11 cellular contexts compared by ENCODE assay signal in genomic region chr15:45589296-45589695, GRCh38. TPM values are rescaled to one million over a fixed set of nuclear protein-coding genes. Genes with fewer than 3 reads are reported as not detected.
DNase-seq lines count a peak whose midpoint lies in the region; ATAC-seq lines count a peak whose summit lies in the region.
"Had no signal": no experiment of that assay in that cellular context is flagged by ENCODE, and none has a peak within 500 bp of the region (broad histone marks: within the 10 kb centered on the region; RNA-seq: fewer than 3 reads in every experiment).

No MANE protein-coding gene starts in this region.

- H3K27me3 Mint-ChIP-seq in activated T-cell treated with anti-CD3 and anti-CD28 coated beads, Interleukin-2, amount 50 U/mL, for 24 hours, result no peaks in the 10 kb centered on the region
- H3K27me3 Mint-ChIP-seq in activated T-helper 17 cell treated with anti-CD3 and anti-CD28 coated beads, Interleukin-2, amount 50 U/mL, for 72 hours, result no peaks in the 10 kb centered on the region
- H3K27me3 Mint-ChIP-seq in stimulated activated naive CD8-positive, alpha-beta T cell treated with anti-CD3 and anti-CD28 coated beads, Interleukin-15, amount 100 ng/mL, for 72 hours, result no peaks in the 10 kb centered on the region

- H3K36me3 Mint-ChIP-seq in activated T-cell treated with anti-CD3 and anti-CD28 coated beads, Interleukin-2, amount 50 U/mL, for 24 hours (ENCODE audit: low read depth), result peaks cover 46% of the 10 kb centered on the region
- H3K36me3 Mint-ChIP-seq in activated T-helper 17 cell treated with anti-CD3 and anti-CD28 coated beads, Interleukin-2, amount 50 U/mL, for 72 hours (ENCODE audit: low read depth), result peaks cover 48% of the 10 kb centered on the region

- ATAC-seq in activated T-helper 17 cell treated with anti-CD3 and anti-CD28 coated beads, Interleukin-2, amount 50 U/mL, for 72 hours (replicated peaks), result no peak
- ATAC-seq in stimulated activated naive CD8-positive, alpha-beta T cell treated with anti-CD3 and anti-CD28 coated beads, Interleukin-15, amount 100 ng/mL, for 72 hours, result no peak
- ATAC-seq in GM21576 (IDR thresholded peaks at IDR 0.05; ENCODE audit: unreplicated experiment), result no peak

- peak overlapping the region; percentile 97 for H3K4me3 Mint-ChIP-seq in activated T-cell treated with anti-CD3 and anti-CD28 coated beads, Interleukin-2, amount 50 U/mL, for 24 hours
- peak overlapping the region; percentile 84 for H3K4me3 Mint-ChIP-seq in activated T-helper 17 cell treated with anti-CD3 and anti-CD28 coated beads, Interleukin-2, amount 50 U/mL, for 72 hours
- peak overlapping the region; percentile 93 to 96 for H3K4me3 Mint-ChIP-seq in stimulated activated naive CD8-positive, alpha-beta T cell treated with anti-CD3 and anti-CD28 coated beads, Interleukin-15, amount 100 ng/mL, for 72 hours

- no peak for DNase-seq in activated T-cell treated with anti-CD3 and anti-CD28 coated beads, Interleukin-2, amount 50 U/mL, for 24 hours
- DNase-seq in activated T-cell treated with anti-CD3 and anti-CD28 coated beads, Interleukin-2, amount 50 U/mL, for 1 hour, result no peak
- DNase-seq in hepatic stellate cell (ENCODE audit: low spot score) (peak; percentile 15), superior temporal gyrus (ENCODE audit: extremely low spot score) (no peak), NCI-H446 (lab: John Stamatoyannopoulos, UW) (no peak)
- no peak for DNase-seq in stimulated activated naive CD8-positive, alpha-beta T cell treated with anti-CD3 and anti-CD28 coated beads, Interleukin-15, amount 100 ng/mL, for 72 hours
- DNase-seq: central memory CD4-positive, alpha-beta T cell; hypothalamus; NCI-H187 had no signal

- peak overlapping the region; percentile 100 for H3K27ac Mint-ChIP-seq in activated T-cell treated with anti-CD3 and anti-CD28 coated beads, Interleukin-2, amount 50 U/mL, for 24 hours
- no peak overlapping the region for H3K27ac Mint-ChIP-seq in activated T-helper 17 cell treated with anti-CD3 and anti-CD28 coated beads, Interleukin-2, amount 50 U/mL, for 72 hours
- no peak overlapping the region for H3K27ac Mint-ChIP-seq in stimulated activated naive CD8-positive, alpha-beta T cell treated with anti-CD3 and anti-CD28 coated beads, Interleukin-15, amount 100 ng/mL, for 72 hours

- no peaks in the 10 kb centered on the region for H3K9me3 Mint-ChIP-seq in activated T-cell treated with anti-CD3 and anti-CD28 coated beads, Interleukin-2, amount 50 U/mL, for 24 hours
- H3K9me3 Mint-ChIP-seq in activated T-helper 17 cell treated with anti-CD3 and anti-CD28 coated beads, Interleukin-2, amount 50 U/mL, for 72 hours, result no peaks in the 10 kb centered on the region
- H3K9me3 Mint-ChIP-seq in stimulated activated naive CD8-positive, alpha-beta T cell treated with anti-CD3 and anti-CD28 coated beads, Interleukin-15, amount 100 ng/mL, for 72 hours, result no peaks in the 10 kb centered on the region

- H3K4me1 Mint-ChIP-seq in activated T-cell treated with anti-CD3 and anti-CD28 coated beads, Interleukin-2, amount 50 U/mL, for 24 hours (ENCODE audit: low read depth), result peaks cover 57% of the 10 kb centered on the region
- H3K4me1 Mint-ChIP-seq in activated T-helper 17 cell treated with anti-CD3 and anti-CD28 coated beads, Interleukin-2, amount 50 U/mL, for 72 hours, result peaks cover 15% of the 10 kb centered on the region
- H3K4me1 Mint-ChIP-seq in stimulated activated naive CD8-positive, alpha-beta T cell treated with anti-CD3 and anti-CD28 coated beads, Interleukin-15, amount 100 ng/mL, for 72 hours, result peaks cover 33% of the 10 kb centered on the region

RNA-seq across cellular contexts. Expression of gene BLOC1S6, which starts 2.1 kb away (rescaled TPM):
- total RNA-seq in activated T-helper 17 cell treated with anti-CD3 and anti-CD28 coated beads, Interleukin-2, amount 50 U/mL, for 72 hours, result 10 to 100 TPM; 43.7 to 54.5 TPM

RNA-seq across cellular contexts. Expression of gene SQOR, which starts 45.5 kb away (rescaled TPM):
- 100 to 1,000 TPM; 129 to 275 TPM for total RNA-seq in activated T-helper 17 cell treated with anti-CD3 and anti-CD28 coated beads, Interleukin-2, amount 50 U/mL, for 72 hours
